Comparison of ENCODE assay signal across 10 cellular contexts in genomic region chr13:42990147-42990990, GRCh38. TPM values are rescaled to one million over a fixed set of nuclear protein-coding genes. Genes with fewer than 3 reads are reported as not detected.
DNase-seq lines count a peak whose midpoint lies in the region; ATAC-seq and TF ChIP-seq lines count a peak whose summit lies in the region.
"Had no signal": no experiment of that assay in that cellular context is flagged by ENCODE, and none has a peak within 500 bp of the region (broad histone marks: within the 10 kb centered on the region; RNA-seq: fewer than 3 reads in every experiment).

No MANE protein-coding gene starts in this region.

- intact Hi-C loops in right cardiac atrium (cut with DNase I) = no loop called here

- POLR2A ChIA-PET in HEK293T (lab: Yijun Ruan, JAX) = no interaction called here

- H3K27ac Mint-ChIP-seq in activated naive CD4-positive, alpha-beta T cell treated with anti-CD3 and anti-CD28 coated beads, Interleukin-2, amount 10 ng/mL, durations not matched to agents 7 days and 5 days = peak overlapping the region; percentile 100
- H3K27ac Mint-ChIP-seq in T-helper 17 cell (peak overlapping the region; percentile 99), endothelial cell (ENCODE audit: unreplicated experiment) (no peak overlapping the region)

- H3K27ac ChIP-seq in right cardiac atrium (ENCODE audit: low read length) (peak overlapping the region; percentile 68), thoracic aorta (no peak overlapping the region)

- H3K36me3 Mint-ChIP-seq in activated naive CD4-positive, alpha-beta T cell treated with anti-CD3 and anti-CD28 coated beads, Interleukin-2, amount 10 ng/mL, durations not matched to agents 7 days and 5 days = peaks cover 33% of the 10 kb centered on the region
- H3K36me3 Mint-ChIP-seq in T-helper 17 cell (ENCODE audit: low read depth) (peaks cover 5% of the 10 kb centered on the region), endothelial cell (ENCODE audit: low read depth, unreplicated experiment) (no peaks in the 10 kb centered on the region)

- no peaks in the 10 kb centered on the region for H3K36me3 ChIP-seq in thoracic aorta

- peak overlapping the region; percentile 69 for H3K4me3 ChIP-seq in right cardiac atrium (ENCODE audit: low read length)
- H3K4me3 ChIP-seq in thoracic aorta = peak overlapping the region; percentile 87
- H3K4me3 ChIP-seq: lung had no signal

- TF ChIP-seq CTCF in thoracic aorta (IDR thresholded peaks at IDR 0.05) = no peak
- no peak for TF ChIP-seq CTCF in endothelial cell (IDR thresholded peaks at IDR 0.05; ENCODE audit: unreplicated experiment)

- WGBS in right cardiac atrium = 39% methylated on average over 9 of the region's 9 CpGs

- H3K4me1 Mint-ChIP-seq in activated naive CD4-positive, alpha-beta T cell treated with anti-CD3 and anti-CD28 coated beads, Interleukin-2, amount 10 ng/mL, durations not matched to agents 7 days and 5 days = peaks cover 55% of the 10 kb centered on the region
- H3K4me1 Mint-ChIP-seq in T-helper 17 cell (peaks cover 44% of the 10 kb centered on the region), endothelial cell (ENCODE audit: unreplicated experiment) (no peaks in the 10 kb centered on the region)

- ATAC-seq in T-helper 17 cell (peak; percentile 53), right cardiac atrium (peak in 1 of 2 donors; percentile 24), thoracic aorta (ENCODE audit: insufficient number of reproducible peaks, low FRiP score, low read depth) (no peak)

- no peaks in the 10 kb centered on the region for H3K27me3 Mint-ChIP-seq in activated naive CD4-positive, alpha-beta T cell treated with anti-CD3 and anti-CD28 coated beads, Interleukin-2, amount 10 ng/mL, durations not matched to agents 7 days and 5 days
- H3K27me3 Mint-ChIP-seq in T-helper 17 cell = no peaks in the 10 kb centered on the region
- H3K27me3 Mint-ChIP-seq in endothelial cell (ENCODE audit: unreplicated experiment) = peaks cover 2% of the 10 kb centered on the region

- CTCF ChIA-PET in activated naive CD4-positive, alpha-beta T cell treated with anti-CD3 and anti-CD28 coated beads, Interleukin-2, amount 10 ng/mL, durations not matched to agents 7 days and 5 days (lab: Charles Lee) = interaction anchor here (0.5 to 2.7 kb wide), 5 partner anchors 19 to 183 kb away, joined by 3 to 10 read pairs (median 6); partner anchors contain the start of gene DNAJC15
- CTCF ChIA-PET in HEK293T (lab: Yijun Ruan, JAX) = no interaction called here

- no peaks in the 10 kb centered on the region for H3K9me3 ChIP-seq in T-helper 17 cell (ENCODE audit: control insufficient read depth, low read length, poor library complexity, severe bottlenecking)
- no peaks in the 10 kb centered on the region for H3K9me3 ChIP-seq in right cardiac atrium (ENCODE audit: control insufficient read depth, low read length)
- no peaks in the 10 kb centered on the region for H3K9me3 ChIP-seq in thoracic aorta

- peak overlapping the region; percentile 90 for H3K4me3 Mint-ChIP-seq in activated naive CD4-positive, alpha-beta T cell treated with anti-CD3 and anti-CD28 coated beads, Interleukin-2, amount 10 ng/mL, durations not matched to agents 7 days and 5 days
- H3K4me3 Mint-ChIP-seq in T-helper 17 cell = peak overlapping the region; percentile 96
- H3K4me3 Mint-ChIP-seq in endothelial cell (ENCODE audit: unreplicated experiment) = no peak overlapping the region

- H3K4me1 ChIP-seq in right cardiac atrium (ENCODE audit: control insufficient read depth, insufficient read depth, low read length) = peaks cover 11% of the 10 kb centered on the region
- H3K4me1 ChIP-seq in thoracic aorta (ENCODE audit: control insufficient read depth in 1 of 2, low read depth in 2 of 2) = peaks cover 3% of the 10 kb centered on the region in 2 donors

- DNase-seq in activated naive CD4-positive, alpha-beta T cell treated with anti-CD3 and anti-CD28 coated beads, Interleukin-2, amount 10 ng/mL, durations not matched to agents 7 days and 5 days = no peak
- no peak for DNase-seq in activated naive CD4-positive, alpha-beta T cell (lab: John Stamatoyannopoulos, UW)
- DNase-seq in T-helper 17 cell (no peak), right cardiac atrium (no peak), thoracic aorta (ENCODE audit: low spot score) (no peak), HEK293T (ENCODE audit: extremely low spot score) (no peak), endothelial cell (ENCODE audit: low spot score) (no peak), germinal center (ENCODE audit: low spot score) (no peak)
- DNase-seq: activated CD4-positive, alpha-beta T cell treated with anti-CD3 and anti-CD28 coated beads for 1 hour had no signal

- H3K27me3 ChIP-seq in right cardiac atrium (ENCODE audit: control insufficient read depth, insufficient read depth) (no peaks in the 10 kb centered on the region), thoracic aorta (replicated peaks; ENCODE audit: insufficient read depth) (no peaks in the 10 kb centered on the region)

- H3K9me3 Mint-ChIP-seq in activated naive CD4-positive, alpha-beta T cell treated with anti-CD3 and anti-CD28 coated beads, Interleukin-2, amount 10 ng/mL, durations not matched to agents 7 days and 5 days = no peaks in the 10 kb centered on the region
- H3K9me3 Mint-ChIP-seq in endothelial cell (ENCODE audit: unreplicated experiment) = no peaks in the 10 kb centered on the region

TF ChIP-seq in HEK293T, 16 proteins besides CTCF, POLR2A, EP300 and RAD21:
- TF ChIP-seq TARDBP (IDR thresholded peaks at IDR 0.05) (no peak), FOXK2 (IDR thresholded peaks at IDR 0.05) (no peak), ELF4 (IDR thresholded peaks at IDR 0.05) (no peak), L3MBTL2 (conservative IDR thresholded peaks at IDR 0.05) (no peak), PKNOX1 (IDR thresholded peaks at IDR 0.05) (no peak), FOXM1 (IDR thresholded peaks at IDR 0.05; ENCODE audit: borderline replicate concordance) (no peak), SUZ12 (IDR thresholded peaks at IDR 0.05) (no peak), BHLHE40 (IDR thresholded peaks at IDR 0.05; ENCODE audit: borderline replicate concordance) (no peak), SP1 (IDR thresholded peaks at IDR 0.05) (no peak)
TF ChIP-seq in HEK293T: peak in this region for 0.

RNA-seq across cellular contexts. Expression of gene EPSTI1, which starts 1.7 kb away (rescaled TPM):
- total RNA-seq in T-helper 17 cell (10 to 100 TPM; 27.3 to 44.0 TPM), right cardiac atrium (1 to 10 TPM; 3.0 to 8.5 (median 6.1) TPM), thoracic aorta (1 to 10 TPM; 4.0 to 7.9 TPM), endothelial cell (ENCODE audit: unreplicated experiment) (0.77 TPM)
- polyA plus RNA-seq in right cardiac atrium = 1.8 TPM

RNA-seq across cellular contexts. Expression of gene DNAJC15, which starts 33.0 kb away (rescaled TPM):
- total RNA-seq in T-helper 17 cell (1 to 10 TPM; 6.4 to 8.1 TPM), right cardiac atrium (10 to 100 TPM; 21.8 to 32.9 (median 30.9) TPM), thoracic aorta (10 to 100 TPM in 1 of 2 donors, 1 to 10 TPM in 1; 7.6 to 10.7 TPM), endothelial cell (ENCODE audit: unreplicated experiment) (13.9 TPM)
- 44.4 TPM for polyA plus RNA-seq in right cardiac atrium
